Comparison of ENCODE assay signal across 10 cellular contexts in the genomic region with DNA sequence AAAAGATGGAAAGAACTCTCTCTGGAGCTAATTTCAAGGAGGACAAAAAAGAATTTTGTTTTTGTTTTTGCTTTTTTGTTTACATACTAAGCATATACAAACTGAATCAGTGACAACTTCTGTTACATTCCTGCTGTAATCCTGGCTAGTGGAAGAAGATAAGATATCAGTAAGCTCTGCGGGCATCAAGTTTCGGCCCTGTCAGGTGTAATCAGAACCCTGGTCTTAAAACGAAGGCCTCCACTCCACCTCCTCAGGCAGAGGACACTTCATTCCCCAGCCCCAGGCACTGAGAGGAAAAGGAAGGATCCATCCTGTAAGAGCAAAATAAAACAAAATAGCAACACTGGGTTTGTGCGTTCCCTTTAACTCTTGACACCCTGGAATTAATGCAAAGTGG.
DNase-seq lines count a peak whose midpoint lies in the region; ATAC-seq, FAIRE-seq and TF ChIP-seq lines count a peak whose summit lies in the region.
"Had no signal": no experiment of that assay in that cellular context is flagged by ENCODE, and none has a peak within 500 bp of the region (broad histone marks: within the 10 kb centered on the region; RNA-seq: fewer than 3 reads in every experiment).

No MANE protein-coding gene starts in this region.

- H3K9ac ChIP-seq in HUES48 (ENCODE audit: low read depth, low read length) (no peak overlapping the region), keratinocyte (ENCODE audit: control insufficient read depth, extremely low read depth, insufficient read depth, low read length) (peak overlapping the region; percentile 55)

- peaks cover 0 to 10% (median 3%) of the 10 kb centered on the region in 3 donors for H3K4me1 Mint-ChIP-seq in T-cell

- H3K27ac ChIP-seq in HUES48 (ENCODE audit: low read depth, low read length), result peak overlapping the region; percentile 89
- H3K27ac ChIP-seq in keratinocyte (ENCODE audit: control insufficient read depth, insufficient read depth, low read length), result peak overlapping the region; percentile 78
- peak overlapping the region; percentile 46 to 86 for H3K27ac ChIP-seq in thoracic aorta

- H3K9me3 ChIP-seq in HUES48 (ENCODE audit: control insufficient read depth, insufficient read depth, low read length) (no peaks in the 10 kb centered on the region), keratinocyte (ENCODE audit: control insufficient read depth, low read depth, low read length) (no peaks in the 10 kb centered on the region), thoracic aorta (no peaks in the 10 kb centered on the region)

- peak overlapping the region; percentile 31 for H3K4me2 ChIP-seq in keratinocyte (ENCODE audit: control insufficient read depth, extremely low read depth, insufficient read depth, low read depth, low read length)

- no peaks in the 10 kb centered on the region for H3K9me1 ChIP-seq in keratinocyte (ENCODE audit: control insufficient read depth, extremely low read depth, insufficient read depth, low read length)

- no peaks in the 10 kb centered on the region for H3K9me3 Mint-ChIP-seq in T-cell

- no peaks in the 10 kb centered on the region for H3K36me3 Mint-ChIP-seq in T-cell
- H3K36me3 Mint-ChIP-seq: brain had no signal

- H3K36me3 ChIP-seq in HUES48 (ENCODE audit: control insufficient read depth, insufficient read depth, low read length), result no peaks in the 10 kb centered on the region
- H3K36me3 ChIP-seq in keratinocyte (ENCODE audit: control insufficient read depth in 2 of 2, extremely low read depth in 1 of 2, insufficient read depth in 2 of 2, low read length in 2 of 2), result no peaks in the 10 kb centered on the region
- H3K36me3 ChIP-seq in thoracic aorta, result no peaks in the 10 kb centered on the region

- no peak overlapping the region for H2AFZ ChIP-seq in keratinocyte (ENCODE audit: control insufficient read depth, low read length)

- CTCF ChIA-PET in T-cell (lab: Charles Lee), result no interaction called here

- dilution Hi-C loops in keratinocyte (cut with MboI; ENCODE audit: extremely low pct_ligation_motif_present, low sequenced_read_pairs), result no loop called here

- no peak for ATAC-seq in thoracic aorta (ENCODE audit: insufficient number of reproducible peaks, low FRiP score, low read depth)
- ATAC-seq in T-cell (replicated peaks in 1 of 4), result no peak
- ATAC-seq in GM19467 (IDR thresholded peaks at IDR 0.05; ENCODE audit: unreplicated experiment), result no peak

- H3K27me3 Mint-ChIP-seq in T-cell, result peaks cover 34 to 54% of the 10 kb centered on the region in 2 donors

- H4K20me1 ChIP-seq in keratinocyte (ENCODE audit: control insufficient read depth, extremely low read depth, insufficient read depth, low read length), result no peaks in the 10 kb centered on the region

- FAIRE-seq in keratinocyte (lab: Jason Lieb, UNC), result peak; percentile 60

- no peak overlapping the region for H3K4me3 Mint-ChIP-seq in T-cell

- H3K4me1 ChIP-seq in HUES48 (ENCODE audit: control insufficient read depth, insufficient read depth, low read length), result peaks cover 39% of the 10 kb centered on the region
- peaks cover 62% of the 10 kb centered on the region for H3K4me1 ChIP-seq in keratinocyte (ENCODE audit: control insufficient read depth, extremely low read depth, insufficient read depth, low read length)
- H3K4me1 ChIP-seq in thoracic aorta (ENCODE audit: control insufficient read depth in 1 of 2, low read depth in 2 of 2), result peaks cover 22 to 64% of the 10 kb centered on the region in 2 donors

- H3K4me3 ChIP-seq in HUES48 (ENCODE audit: low read depth, low read length), result no peak overlapping the region
- H3K4me3 ChIP-seq in keratinocyte (ENCODE audit: control insufficient read depth in 2 of 3, extremely low read depth in 1 of 3, insufficient read depth in 2 of 3, low read depth in 1 of 3, low read length in 3 of 3), result no peak overlapping the region
- H3K4me3 ChIP-seq in thoracic aorta, result no peak overlapping the region

- no peaks in the 10 kb centered on the region for H3K79me2 ChIP-seq in keratinocyte (ENCODE audit: control insufficient read depth, insufficient read depth, low read length)

- TF ChIP-seq CTCF in keratinocyte (optimal IDR thresholded peaks at IDR 0.05 in 1 of 3, IDR thresholded peaks at IDR 0.05 in 1 of 3, conservative IDR thresholded peaks at IDR 0.05 in 1 of 3; ENCODE audit: extremely low read depth in 1 of 3, insufficient read depth in 2 of 3, low read length in 3 of 3) (no peak), thoracic aorta (IDR thresholded peaks at IDR 0.05) (no peak)

- H3K27ac Mint-ChIP-seq in T-cell, result no peak overlapping the region

- H3K27me3 ChIP-seq in HUES48 (ENCODE audit: control insufficient read depth, insufficient read depth, low read length) (peaks cover 4% of the 10 kb centered on the region; the same call in 1 of the 2 replicates), keratinocyte (ENCODE audit: control insufficient read depth, extremely low read depth, insufficient read depth, low read length) (no peaks in the 10 kb centered on the region), thoracic aorta (replicated peaks; ENCODE audit: insufficient read depth) (no peaks in the 10 kb centered on the region)

- POLR2A ChIA-PET in T-cell (lab: Charles Lee), result no interaction called here

- DNase-seq in amniotic epithelial cell (ENCODE audit: low read depth) (peak; percentile 29), keratinocyte (ENCODE audit: low read depth, low spot score) (no peak), thoracic aorta (ENCODE audit: low spot score) (no peak), T-cell (no peak), medulla oblongata (ENCODE audit: extremely low spot score) (no peak)
- no peak for DNase-seq in effector CD8-positive, alpha-beta T cell (lab: John Stamatoyannopoulos, UW)
- DNase-seq: NCI-H526 had no signal
